1 cellular context compared by ENCODE assay signal in genomic region chr16:11302977-11303376, GRCh38.
TF ChIP-seq lines count a peak whose summit lies in the region.

No MANE protein-coding gene starts in this region.

TF ChIP-seq in GM12878, 131 proteins besides CTCF, POLR2A, EP300 and RAD21:
- TF ChIP-seq RCOR1 (conservative IDR thresholded peaks at IDR 0.05; ENCODE audit: low read depth, low read length) (no peak), NFIC (IDR thresholded peaks at IDR 0.05; ENCODE audit: low read depth, low read length) (no peak), YY1 (IDR thresholded peaks at IDR 0.05; ENCODE audit: low read depth, low read length) (no peak), ZBTB40 (IDR thresholded peaks at IDR 0.05; ENCODE audit: borderline replicate concordance) (peak; percentile 37; the same call in 1 of the 2 replicates), SMAD1 (IDR thresholded peaks at IDR 0.05; ENCODE audit: low read depth, partially characterized antibody) (peak; percentile 52), RAD51 (IDR thresholded peaks at IDR 0.05) (0 out of 2 replicates have a peak, but pooled peaks have one; percentile 38), JUNB (IDR thresholded peaks at IDR 0.05) (no peak)
